In the genomic region with DNA sequence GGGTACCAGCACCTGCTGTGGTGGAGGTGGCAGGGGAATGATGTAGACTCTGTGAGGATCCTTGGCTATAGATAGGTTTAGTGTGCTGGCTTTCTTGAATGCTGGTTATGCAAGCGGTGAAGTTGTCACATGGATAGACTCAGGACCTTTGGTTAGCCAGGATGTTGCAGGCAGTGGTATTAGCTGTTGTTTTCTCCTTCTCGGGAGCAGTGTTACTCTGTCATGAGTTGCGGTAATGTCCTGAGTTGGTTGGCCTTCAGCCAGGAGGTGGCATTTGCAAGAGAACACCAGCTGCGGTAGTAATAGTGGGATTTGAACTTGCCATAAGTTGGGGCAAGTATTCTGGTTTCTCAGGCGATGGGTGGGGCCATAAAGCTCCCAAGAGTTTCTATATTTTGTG, we compare ENCODE assay signal across 1 cellular context.
TF ChIP-seq lines count a peak whose summit lies in the region.

No MANE protein-coding gene starts in this region.

TF ChIP-seq in K562, 482 proteins besides CTCF, POLR2A, EP300 and RAD21:
- TF ChIP-seq DMBX1 (CRISPR knock-in tag; IDR thresholded peaks at IDR 0.05; ENCODE audit: borderline replicate concordance): no peak
- TF ChIP-seq, protein P1, sequence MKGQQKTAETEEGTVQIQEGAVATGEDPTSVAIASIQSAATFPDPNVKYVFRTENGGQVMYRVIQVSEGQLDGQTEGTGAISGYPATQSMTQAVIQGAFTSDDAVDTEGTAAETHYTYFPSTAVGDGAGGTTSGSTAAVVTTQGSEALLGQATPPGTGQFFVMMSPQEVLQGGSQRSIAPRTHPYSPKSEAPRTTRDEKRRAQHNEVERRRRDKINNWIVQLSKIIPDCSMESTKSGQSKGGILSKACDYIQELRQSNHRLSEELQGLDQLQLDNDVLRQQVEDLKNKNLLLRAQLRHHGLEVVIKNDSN (CRISPR knock-in tag; IDR thresholded peaks at IDR 0.05): no peak
- TF ChIP-seq, protein P2, sequence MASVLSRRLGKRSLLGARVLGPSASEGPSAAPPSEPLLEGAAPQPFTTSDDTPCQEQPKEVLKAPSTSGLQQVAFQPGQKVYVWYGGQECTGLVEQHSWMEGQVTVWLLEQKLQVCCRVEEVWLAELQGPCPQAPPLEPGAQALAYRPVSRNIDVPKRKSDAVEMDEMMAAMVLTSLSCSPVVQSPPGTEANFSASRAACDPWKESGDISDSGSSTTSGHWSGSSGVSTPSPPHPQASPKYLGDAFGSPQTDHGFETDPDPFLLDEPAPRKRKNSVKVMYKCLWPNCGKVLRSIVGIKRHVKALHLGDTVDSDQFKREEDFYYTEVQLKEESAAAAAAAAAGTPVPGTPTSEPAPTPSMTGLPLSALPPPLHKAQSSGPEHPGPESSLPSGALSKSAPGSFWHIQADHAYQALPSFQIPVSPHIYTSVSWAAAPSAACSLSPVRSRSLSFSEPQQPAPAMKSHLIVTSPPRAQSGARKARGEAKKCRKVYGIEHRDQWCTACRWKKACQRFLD (CRISPR knock-in tag; IDR thresholded peaks at IDR 0.05): no peak
- peak; percentile 34; the same call in 1 of the 2 replicates for TF ChIP-seq NFIC (IDR thresholded peaks at IDR 0.05)
- no peak for TF ChIP-seq TEAD2 (tag; IDR thresholded peaks at IDR 0.05)
- no peak for TF ChIP-seq ZNF695 (CRISPR knock-in tag; IDR thresholded peaks at IDR 0.05)
